8 cellular contexts compared by ENCODE assay signal in the genomic region with DNA sequence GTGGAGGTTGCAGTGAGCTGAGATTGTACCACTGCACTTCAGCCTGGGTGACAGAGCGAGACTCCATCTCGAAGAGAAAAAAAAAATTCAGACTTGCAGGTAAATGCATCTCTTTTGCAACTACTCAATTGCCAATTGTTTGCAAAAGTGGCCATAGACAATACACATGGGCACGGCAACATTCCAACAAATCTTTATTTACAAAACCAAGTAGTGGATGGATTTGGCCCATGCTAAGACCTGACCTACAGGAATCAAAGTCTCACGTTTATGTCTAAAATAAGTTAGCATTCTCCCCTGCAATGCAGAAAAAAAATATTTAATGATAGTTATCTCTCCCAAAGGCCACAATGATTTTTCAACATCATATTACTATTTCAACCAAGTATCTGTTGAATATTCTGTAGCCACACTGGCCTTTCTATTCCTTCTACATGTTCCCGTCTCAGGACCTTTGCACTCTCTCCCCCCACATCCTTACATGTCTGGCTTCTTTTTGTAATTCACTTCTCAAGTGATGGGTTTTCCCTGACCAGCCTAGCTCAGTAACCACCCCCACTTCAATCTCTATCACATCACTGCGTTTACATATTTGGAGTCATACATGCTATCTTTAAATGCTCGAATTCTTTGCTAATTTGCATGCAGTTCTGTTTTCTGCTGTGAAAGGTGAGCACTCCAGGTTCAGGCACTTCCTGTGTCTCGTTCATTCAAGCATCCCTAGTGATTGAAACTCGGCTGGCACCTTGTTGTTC. TPM values are rescaled to one million over a fixed set of nuclear protein-coding genes. Genes with fewer than 3 reads are reported as not detected.
A peak's percentile ranks its signal among the peaks of the same experiment; 100 is the strongest.
DNase-seq lines count a peak whose midpoint lies in the region; ATAC-seq and TF ChIP-seq lines count a peak whose summit lies in the region.

No MANE protein-coding gene starts in this region.

- H3K36me3 ChIP-seq in mucosa of rectum (ENCODE audit: control insufficient read depth in 2 of 2, insufficient read depth in 2 of 2, low read length in 2 of 2) = peaks cover under 1% of the 10 kb centered on the region in 2 donors

- H3T11ph ChIP-seq in H9 (ENCODE audit: low read length) = no peak overlapping the region

- H2BK120ac ChIP-seq in H9 (ENCODE audit: low read depth, low read length, poor library complexity, severe bottlenecking) = no peak overlapping the region

- no peak overlapping the region for H3K18ac ChIP-seq in H9 (ENCODE audit: insufficient read length, low read depth, low read length)

- no CpG with 5 or more reads among the region's 9 CpGs for WGBS in H9 (ENCODE audit: extremely low coverage, insufficient read length, low lambda C conversion rate)

- H3K9me3 Mint-ChIP-seq in H9 = no peaks in the 10 kb centered on the region

- no peaks in the 10 kb centered on the region for H3K79me1 ChIP-seq in H9 (ENCODE audit: insufficient read depth, low read depth, low read length, poor library complexity, severe bottlenecking)

- H3K4me3 Mint-ChIP-seq in H9 = no peak overlapping the region

- H3K4me1 ChIP-seq in H9 (ENCODE audit: insufficient read depth, low read length) (peaks cover 2% of the 10 kb centered on the region; the same call in 1 of the 2 replicates), mucosa of rectum (ENCODE audit: control insufficient read depth in 2 of 2, insufficient read depth in 2 of 2, low read length in 2 of 2) (peaks cover 0 to 11% of the 10 kb centered on the region in 2 donors)

- H3K9ac ChIP-seq in H9 (ENCODE audit: extremely low read depth, insufficient read length, low read length) (no peak overlapping the region), mucosa of rectum (ENCODE audit: low read depth in 1 of 2, low read length in 2 of 2) (no peak overlapping the region)

- peak overlapping the region in 1 of 3 experiments; percentile 77; a peak in 3 of 7 replicates for H3K27ac Mint-ChIP-seq in H9

- H3K9me3 ChIP-seq in H9 (ENCODE audit: control insufficient read depth, low read depth, low read length) (no peaks in the 10 kb centered on the region), mucosa of rectum (ENCODE audit: control insufficient read depth in 2 of 2, low read length in 2 of 2) (no peaks in the 10 kb centered on the region)

- H3K27me3 Mint-ChIP-seq in H9 (ENCODE audit: low read depth) = no peaks in the 10 kb centered on the region

- no peak overlapping the region for H2BK15ac ChIP-seq in H9 (ENCODE audit: low read depth, low read length)

- H3K27me3 ChIP-seq in H9 (ENCODE audit: insufficient read depth, low read length) (no peaks in the 10 kb centered on the region), mucosa of rectum (ENCODE audit: control insufficient read depth in 2 of 2, insufficient read depth in 2 of 2, low read length in 2 of 2) (no peaks in the 10 kb centered on the region)

- H4K20me1 ChIP-seq in H9 (ENCODE audit: control insufficient read depth, insufficient read depth, insufficient read length) = no peaks in the 10 kb centered on the region

- DNase-seq in H9 (no peak), NCI-H526 treated with DMSO at 0.1 percent for 48 hours (lab: John Stamatoyannopoulos, UW) (peak; percentile 11), amniotic stem cell (lab: John Stamatoyannopoulos, UW) (no peak), epidermal melanocyte (ENCODE audit: insufficient read length, low spot score) (no peak), NCI-H510A treated with DMSO at 0.1 percent for 48 hours (lab: John Stamatoyannopoulos, UW) (no peak), HCEC 1CT (no peak)

- no peaks in the 10 kb centered on the region for H3K23me2 ChIP-seq in H9 (ENCODE audit: insufficient read length, low read depth, low read length, poor library complexity, severe bottlenecking)

- H3K27ac ChIP-seq in H9 (ENCODE audit: insufficient read length, low read depth, low read length) = peak overlapping the region; percentile 13
- peak overlapping the region; percentile 34 to 68 for H3K27ac ChIP-seq in mucosa of rectum (ENCODE audit: low read depth in 2 of 2, low read length in 2 of 2)

- TF ChIP-seq CTCF in H9 (conservative IDR thresholded peaks at IDR 0.05) = no peak

- H2BK20ac ChIP-seq in H9 (ENCODE audit: low read depth, low read length, poor library complexity, severe bottlenecking) = no peak overlapping the region

- H3K56ac ChIP-seq in H9 (ENCODE audit: insufficient read length, low read depth, low read length) = no peak overlapping the region

- no peak overlapping the region for H3K4ac ChIP-seq in H9 (ENCODE audit: low read depth, low read length)

- H2AK5ac ChIP-seq in H9 (ENCODE audit: insufficient read length, low read length) = no peak overlapping the region

- ATAC-seq in GM18867 (IDR thresholded peaks at IDR 0.05; ENCODE audit: unreplicated experiment) = peak; percentile 56

- no peak overlapping the region for H3K4me2 ChIP-seq in H9 (ENCODE audit: insufficient read depth, insufficient read length, low read length)

- H3K4me1 Mint-ChIP-seq in H9 = peaks cover 8 to 16% of the 10 kb centered on the region in 2 experiments

- no peak overlapping the region for H3K23ac ChIP-seq in H9 (ENCODE audit: insufficient read length, low read depth, low read length)

- no peak overlapping the region for H4K5ac ChIP-seq in H9 (ENCODE audit: insufficient read length, low read depth, low read length)

- no peak overlapping the region for H2BK12ac ChIP-seq in H9 (ENCODE audit: insufficient read length, low read depth, low read length)

- H2AFZ ChIP-seq in H9 (ENCODE audit: low read length) = no peak overlapping the region

- no peak overlapping the region for H4K91ac ChIP-seq in H9 (ENCODE audit: insufficient read length, low read depth, low read length)

- no peak overlapping the region for H2BK5ac ChIP-seq in H9 (ENCODE audit: insufficient read length, low read length)

- no peak overlapping the region for H3K4me3 ChIP-seq in mucosa of rectum (ENCODE audit: low read length in 2 of 2)

- H3K36me3 Mint-ChIP-seq in H9 (ENCODE audit: insufficient read depth in 1 of 3, low read depth in 3 of 3) = peaks cover 5 to 7% (median 7%) of the 10 kb centered on the region in 3 experiments; a peak in 5 of 7 replicates

- H3K79me2 ChIP-seq in H9 (ENCODE audit: insufficient read depth, low read length) = no peaks in the 10 kb centered on the region

- H4K8ac ChIP-seq in H9 (replicated peaks; ENCODE audit: insufficient read length, low read depth, low read length) = no peak overlapping the region

- H3K14ac ChIP-seq in H9 (ENCODE audit: insufficient read depth, low read length) = no peak overlapping the region

RNA-seq across cellular contexts. Expression of a gene that starts 54.2 kb away (rescaled TPM):
- total RNA-seq in H9 (2021) = 35.9 and 36.5 TPM in 2 replicates
